Comparison of ENCODE assay signal across 13 cellular contexts in genomic region chr2:45963816-45964215, GRCh38.
A peak's percentile ranks its signal among the peaks of the same experiment; 100 is the strongest.
DNase-seq lines count a peak whose midpoint lies in the region; ATAC-seq, FAIRE-seq and TF ChIP-seq lines count a peak whose summit lies in the region.
"Had no signal": no experiment of that assay in that cellular context is flagged by ENCODE, and none has a peak within 500 bp of the region (broad histone marks: within the 10 kb centered on the region; RNA-seq: fewer than 3 reads in every experiment).

No MANE protein-coding gene starts in this region.

- H3K27ac Mint-ChIP-seq in HFFc6 (peak overlapping the region; percentile 58), astrocyte (ENCODE audit: unreplicated experiment) (no peak overlapping the region)
- H3K27ac Mint-ChIP-seq in T-helper 2 cell treated with Interferon-gamma antibody and Interleukin-4, amounts not matched to agents 5 μg/mL and 100 μg/mL, for 36 hours = no peak overlapping the region

- H4K20me1 ChIP-seq in astrocyte (ENCODE audit: insufficient read depth, low read length) (no peaks in the 10 kb centered on the region), keratinocyte (ENCODE audit: control insufficient read depth, extremely low read depth, insufficient read depth, low read length) (no peaks in the 10 kb centered on the region)

- FAIRE-seq in astrocyte (lab: Jason Lieb, UNC) = no peak
- FAIRE-seq in keratinocyte (lab: Jason Lieb, UNC) = no peak

- TF ChIP-seq CTCF in HFFc6 (IDR thresholded peaks at IDR 0.05) (no peak), astrocyte (IDR thresholded peaks at IDR 0.05; ENCODE audit: insufficient read depth, low read depth, low read length) (no peak), keratinocyte (optimal IDR thresholded peaks at IDR 0.05 in 1 of 3, IDR thresholded peaks at IDR 0.05 in 1 of 3, conservative IDR thresholded peaks at IDR 0.05 in 1 of 3; ENCODE audit: extremely low read depth in 1 of 3, insufficient read depth in 2 of 3, low read length in 3 of 3) (no peak)

- H3K4me1 ChIP-seq in astrocyte (ENCODE audit: insufficient read depth, low read length) = peaks cover 36% of the 10 kb centered on the region
- peaks cover 35% of the 10 kb centered on the region for H3K4me1 ChIP-seq in keratinocyte (ENCODE audit: control insufficient read depth, extremely low read depth, insufficient read depth, low read length)
- H3K4me1 ChIP-seq in subcutaneous abdominal adipose tissue (ENCODE audit: control insufficient read depth in 5 of 5, insufficient read depth in 5 of 5, low read length in 5 of 5) = peaks cover 9 to 53% (median 32%) of the 10 kb centered on the region in 5 donors

- H2AFZ ChIP-seq in astrocyte (ENCODE audit: low read depth, low read length) (no peak overlapping the region), keratinocyte (ENCODE audit: control insufficient read depth, low read length) (peak overlapping the region; percentile 60)
- H2AFZ ChIP-seq: hepatocyte had no signal

- H3K4me2 ChIP-seq in astrocyte (ENCODE audit: low read length) (peak overlapping the region; percentile 44), keratinocyte (ENCODE audit: control insufficient read depth, extremely low read depth, insufficient read depth, low read depth, low read length) (peak overlapping the region; percentile 75)
- H3K4me2 ChIP-seq: hepatocyte had no signal

- peaks cover 3% of the 10 kb centered on the region; the same call in 1 of the 2 replicates for H3K27me3 Mint-ChIP-seq in HFFc6 (ENCODE audit: insufficient read depth)
- peaks cover 8% of the 10 kb centered on the region for H3K27me3 Mint-ChIP-seq in astrocyte (ENCODE audit: low read depth, unreplicated experiment)
- H3K27me3 Mint-ChIP-seq in T-helper 2 cell treated with Interferon-gamma antibody and Interleukin-4, amounts not matched to agents 5 μg/mL and 100 μg/mL, for 36 hours (ENCODE audit: low read depth) = no peaks in the 10 kb centered on the region

- H3K4me1 Mint-ChIP-seq in HFFc6 (ENCODE audit: low read depth) (peaks cover 75% of the 10 kb centered on the region), astrocyte (ENCODE audit: low read depth, unreplicated experiment) (peaks cover 10% of the 10 kb centered on the region)
- peaks cover 14% of the 10 kb centered on the region for H3K4me1 Mint-ChIP-seq in T-helper 2 cell treated with Interferon-gamma antibody and Interleukin-4, amounts not matched to agents 5 μg/mL and 100 μg/mL, for 36 hours (ENCODE audit: low read depth)

- peak overlapping the region; percentile 54 for H3K4me3 Mint-ChIP-seq in HFFc6
- H3K4me3 Mint-ChIP-seq in astrocyte (ENCODE audit: unreplicated experiment) = no peak overlapping the region
- H3K4me3 Mint-ChIP-seq in T-helper 2 cell treated with Interferon-gamma antibody and Interleukin-4, amounts not matched to agents 5 μg/mL and 100 μg/mL, for 36 hours = no peak overlapping the region

- H3K9me3 Mint-ChIP-seq in HFFc6 = no peaks in the 10 kb centered on the region
- H3K9me3 Mint-ChIP-seq in astrocyte (ENCODE audit: unreplicated experiment) = no peaks in the 10 kb centered on the region
- no peaks in the 10 kb centered on the region for H3K9me3 Mint-ChIP-seq in T-helper 2 cell treated with Interferon-gamma antibody and Interleukin-4, amounts not matched to agents 5 μg/mL and 100 μg/mL, for 36 hours

- H3K9ac ChIP-seq in astrocyte (ENCODE audit: low read length) (peak overlapping the region; percentile 36), keratinocyte (ENCODE audit: control insufficient read depth, extremely low read depth, insufficient read depth, low read length) (peak overlapping the region; percentile 74), subcutaneous abdominal adipose tissue (ENCODE audit: low read length in 5 of 5) (no peak overlapping the region)

- H3K36me3 ChIP-seq in astrocyte (ENCODE audit: insufficient read depth, low read length) (no peaks in the 10 kb centered on the region), keratinocyte (ENCODE audit: control insufficient read depth in 2 of 2, extremely low read depth in 1 of 2, insufficient read depth in 2 of 2, low read length in 2 of 2) (no peaks in the 10 kb centered on the region), subcutaneous abdominal adipose tissue (ENCODE audit: control insufficient read depth in 5 of 5, insufficient read depth in 5 of 5, low read length in 5 of 5) (no peaks in the 10 kb centered on the region)

- DNase-seq in HFFc6 (no peak), astrocyte (ENCODE audit: low read depth) (peak; percentile 14), keratinocyte (ENCODE audit: low read depth, low spot score) (peak; percentile 80)
- DNase-seq in activated naive CD4-positive, alpha-beta T cell treated with Interleukin-2 at 50 U/mL for 16 hours = no peak
- no peak for DNase-seq in T-helper 2 cell treated with Interferon-gamma antibody and Interleukin-4, amounts not matched to agents 5 μg/mL and 100 μg/mL, for 36 hours (ENCODE audit: low spot score)
- DNase-seq: AML-193; cortex of kidney; DMS 273 treated with DMSO at 0.1 percent for 48 hours; stimulated activated naive CD4-positive, alpha-beta T cell treated with Interleukin-2 at 50 U/mL for 16 hours had no signal

- dilution Hi-C loops in keratinocyte (cut with MboI; ENCODE audit: extremely low pct_ligation_motif_present, low sequenced_read_pairs) = no loop called here

- no peaks in the 10 kb centered on the region for H3K9me1 ChIP-seq in keratinocyte (ENCODE audit: control insufficient read depth, extremely low read depth, insufficient read depth, low read length)

- H3K36me3 Mint-ChIP-seq in HFFc6 (ENCODE audit: low read depth) (peaks cover 3% of the 10 kb centered on the region; the same call in 1 of the 2 replicates), astrocyte (ENCODE audit: low read depth, unreplicated experiment) (peaks cover 1% of the 10 kb centered on the region)
- no peaks in the 10 kb centered on the region for H3K36me3 Mint-ChIP-seq in T-helper 2 cell treated with Interferon-gamma antibody and Interleukin-4, amounts not matched to agents 5 μg/mL and 100 μg/mL, for 36 hours (ENCODE audit: low read depth)

- H3K27ac ChIP-seq in astrocyte (ENCODE audit: low read depth, low read length) (peak overlapping the region; percentile 52), keratinocyte (ENCODE audit: control insufficient read depth, insufficient read depth, low read length) (peak overlapping the region; percentile 97), subcutaneous abdominal adipose tissue (ENCODE audit: low read depth, low read length) (peak overlapping the region; percentile 56)
- H3K27ac ChIP-seq: hepatocyte had no signal

- H3K79me2 ChIP-seq in astrocyte (ENCODE audit: insufficient read depth, low read length) (no peaks in the 10 kb centered on the region), keratinocyte (ENCODE audit: control insufficient read depth, insufficient read depth, low read length) (no peaks in the 10 kb centered on the region)
- H3K79me2 ChIP-seq: hepatocyte had no signal

- H3K27me3 ChIP-seq in astrocyte (ENCODE audit: insufficient read depth, low read length) (no peaks in the 10 kb centered on the region), keratinocyte (ENCODE audit: control insufficient read depth, extremely low read depth, insufficient read depth, low read length) (no peaks in the 10 kb centered on the region), subcutaneous abdominal adipose tissue (ENCODE audit: control insufficient read depth in 5 of 5, insufficient read depth in 4 of 5, low read length in 5 of 5) (no peaks in the 10 kb centered on the region)
- H3K27me3 ChIP-seq: hepatocyte had no signal

- H3K4me3 ChIP-seq in astrocyte (ENCODE audit: insufficient read depth, low read depth, low read length) = no peak overlapping the region
- peak overlapping the region in 1 of 3 experiments; percentile 46 for H3K4me3 ChIP-seq in keratinocyte (ENCODE audit: control insufficient read depth in 2 of 3, extremely low read depth in 1 of 3, insufficient read depth in 2 of 3, low read depth in 1 of 3, low read length in 3 of 3)
- no peak overlapping the region for H3K4me3 ChIP-seq in subcutaneous abdominal adipose tissue (ENCODE audit: low read depth in 1 of 5, low read length in 5 of 5)
- H3K4me3 ChIP-seq: hepatocyte had no signal

- H3K9me3 ChIP-seq in astrocyte (ENCODE audit: insufficient read depth, low read depth, low read length) = no peaks in the 10 kb centered on the region
- H3K9me3 ChIP-seq in keratinocyte (ENCODE audit: control insufficient read depth, low read depth, low read length) = no peaks in the 10 kb centered on the region
- H3K9me3 ChIP-seq in subcutaneous abdominal adipose tissue (ENCODE audit: control insufficient read depth in 5 of 5, low read length in 5 of 5) = no peaks in the 10 kb centered on the region

- ATAC-seq in HG03442 (IDR thresholded peaks at IDR 0.05; ENCODE audit: unreplicated experiment) (no peak), HG03571 (IDR thresholded peaks at IDR 0.05; ENCODE audit: unreplicated experiment) (no peak)

Comparison
In these comparisons a context has a peak if more than half of its experiments do, and no peak if none do; other contexts are left out.
1. DNase-seq: peak in astrocyte (single experiment) and keratinocyte (single experiment); none in HFFc6 (single experiment), activated naive CD4-positive, alpha-beta T cell treated with Interleukin-2 at 50 U/mL for 16 hours (single experiment) and T-helper 2 cell treated with Interferon-gamma antibody and Interleukin-4, amounts not matched to agents 5 μg/mL and 100 μg/mL, for 36 hours (single experiment).
2. H3K9ac ChIP-seq: peak in astrocyte (single experiment) and keratinocyte (single experiment); none in subcutaneous abdominal adipose tissue (0 of 5).
3. Peak in every context shown above with its lines, with median percentiles within 50 percentile points of each other: H3K27ac ChIP-seq.